ENCODE assay signal across 9 cellular contexts in the genomic region with DNA sequence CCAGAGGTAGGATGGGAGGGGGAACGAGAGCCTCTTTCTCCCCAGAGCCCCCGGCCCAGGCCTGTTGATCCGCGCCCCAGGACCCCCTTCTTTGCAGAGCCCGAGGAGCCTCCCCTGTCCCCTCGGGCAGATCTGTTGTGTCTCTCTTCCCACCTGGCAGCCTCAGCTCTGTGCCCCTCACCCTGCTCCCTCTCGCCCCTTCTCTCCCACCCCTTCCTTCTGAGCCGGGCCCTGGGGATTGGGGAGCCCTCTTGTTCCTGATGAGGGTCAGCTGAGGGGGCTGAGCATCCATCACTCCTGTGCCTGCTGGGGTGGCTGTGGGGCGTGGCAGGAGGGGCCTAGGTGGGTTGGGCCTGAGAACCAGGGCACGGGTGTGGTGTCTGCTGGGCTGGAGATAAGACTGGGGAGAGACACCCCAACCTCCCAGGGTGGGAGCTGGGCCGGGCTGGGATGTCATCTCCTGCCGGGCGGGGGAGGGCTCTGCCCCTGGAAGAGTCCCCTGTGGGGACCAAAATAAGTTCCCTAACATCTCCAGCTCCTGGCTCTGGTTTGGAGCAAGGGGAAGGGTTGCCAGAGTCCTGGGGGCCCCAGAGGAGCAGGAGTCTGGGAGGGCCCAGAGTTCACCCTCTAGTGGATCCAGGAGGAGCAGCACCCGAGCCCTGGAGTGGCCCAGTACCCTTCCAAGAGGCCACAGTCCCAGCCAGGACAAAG.
DNase-seq lines count a peak whose midpoint lies in the region; ATAC-seq and TF ChIP-seq lines count a peak whose summit lies in the region.
"Had no signal": no experiment of that assay in that cellular context is flagged by ENCODE, and none has a peak within 500 bp of the region (broad histone marks: within the 10 kb centered on the region; RNA-seq: fewer than 3 reads in every experiment).

No MANE protein-coding gene starts in this region.

- intact Hi-C loops in Right ventricle myocardium inferior (cut with DNase I) = no loop called here
- intact Hi-C loops in cardiac septum (cut with DNase I) = no loop called here
- intact Hi-C loops in aorta (cut with DNase I) = no loop called here

- no peak overlapping the region for H3K4me3 ChIP-seq in aorta (ENCODE audit: low read length in 2 of 2)

- peak; percentile 61 for ATAC-seq in Right ventricle myocardium inferior
- ATAC-seq in foreskin keratinocyte = peak; percentile 59
- ATAC-seq in aorta (ENCODE audit: low FRiP score) = peak; percentile 49
- no peak for ATAC-seq in HG03025 (IDR thresholded peaks at IDR 0.05; ENCODE audit: low FRiP score, unreplicated experiment)

- H3K4me1 ChIP-seq in foreskin keratinocyte = peaks cover 6% of the 10 kb centered on the region
- H3K4me1 ChIP-seq in aorta (ENCODE audit: control insufficient read depth in 1 of 2, insufficient read depth in 2 of 2, low read length in 2 of 2) = no peaks in the 10 kb centered on the region

- H3K27ac ChIP-seq in foreskin keratinocyte = no peak overlapping the region
- H3K27ac ChIP-seq in aorta (ENCODE audit: low read depth in 1 of 2, low read length in 2 of 2) = no peak overlapping the region

- DNase-seq in Right ventricle myocardium inferior (ENCODE audit: missing footprints) (no peak), cardiac septum (ENCODE audit: low spot score) (no peak), RPMI7951 (ENCODE audit: low read depth) (peak; percentile 40), foreskin keratinocyte (no peak), aorta (no peak), GM10266 (ENCODE audit: extremely low spot score) (no peak)
- no peak for DNase-seq in activated CD8-positive, alpha-beta memory T cell treated with anti-CD3 and anti-CD28 coated beads for 24 hours
- DNase-seq: NCI-H1048 had no signal

- no peaks in the 10 kb centered on the region for H3K9me3 ChIP-seq in aorta (ENCODE audit: control insufficient read depth, low read length)

- WGBS in aorta, 2 donors = 63 to 73% methylated on average over 14 of the region's 14 CpGs

- no peaks in the 10 kb centered on the region for H3K27me3 ChIP-seq in foreskin keratinocyte
- no peaks in the 10 kb centered on the region for H3K27me3 ChIP-seq in aorta (ENCODE audit: control insufficient read depth in 1 of 2, insufficient read depth in 2 of 2, low read length in 1 of 2)

- TF ChIP-seq CTCF in foreskin keratinocyte (conservative IDR thresholded peaks at IDR 0.05) = peak; percentile 58
- TF ChIP-seq CTCF in GM10266 (IDR thresholded peaks at IDR 0.05; ENCODE audit: control insufficient read depth, insufficient read depth, low read depth, missing control alignments) = no peak

- peaks cover 3 to 5% of the 10 kb centered on the region in 2 donors for H3K36me3 ChIP-seq in aorta (ENCODE audit: control insufficient read depth in 1 of 2, insufficient read depth in 2 of 2, low read length in 1 of 2)
